In genomic region chr10:63866075-63866746, GRCh38 we compare ENCODE assay signal across 9 cellular contexts.
DNase-seq lines count a peak whose midpoint lies in the region; ATAC-seq, FAIRE-seq and TF ChIP-seq lines count a peak whose summit lies in the region.
"Had no signal": no experiment of that assay in that cellular context is flagged by ENCODE, and none has a peak within 500 bp of the region (broad histone marks: within the 10 kb centered on the region; RNA-seq: fewer than 3 reads in every experiment).

No MANE protein-coding gene starts in this region.

- H3K27me3 Mint-ChIP-seq in HFFc6 (ENCODE audit: insufficient read depth): peaks cover 10% of the 10 kb centered on the region

- peaks cover 13% of the 10 kb centered on the region; the same call in 1 of the 2 replicates for H3K4me1 Mint-ChIP-seq in HFFc6 (ENCODE audit: low read depth)

- POLR2A ChIA-PET in A549 (lab: Yijun Ruan, JAX): no interaction called here

- H3K4me2 ChIP-seq in A549 (peak overlapping the region; percentile 31), Loucy (ENCODE audit: low read depth, low read length, poor library complexity, severe bottlenecking) (peak overlapping the region; percentile 84)

- TF ChIP-seq CTCF in A549 (IDR thresholded peaks at IDR 0.05): peak; percentile 75
- TF ChIP-seq CTCF in GM12865 (IDR thresholded peaks at IDR 0.05; ENCODE audit: insufficient read depth, low read depth, low read length, missing control alignments): peak; percentile 79
- TF ChIP-seq CTCF in HFFc6 (IDR thresholded peaks at IDR 0.05): peak; percentile 88
- TF ChIP-seq CTCF in Loucy (conservative IDR thresholded peaks at IDR 0.05; ENCODE audit: low read length): peak; percentile 85

- H4K20me1 ChIP-seq in Loucy (ENCODE audit: insufficient read depth, low read length, poor library complexity, severe bottlenecking): no peaks in the 10 kb centered on the region

- in situ Hi-C loops in T47D (cut with HindIII; ENCODE audit: low pct_unique_long_range_greater_than_20kb, low sequenced_read_pairs): no loop called here

- no peaks in the 10 kb centered on the region for H3K36me3 ChIP-seq in Loucy (ENCODE audit: insufficient read depth, low read length)

- H3F3A ChIP-seq in Loucy (ENCODE audit: low read depth): no peaks in the 10 kb centered on the region

- TF ChIP-seq EP300 in A549 (IDR thresholded peaks at IDR 0.05): no peak

- no peaks in the 10 kb centered on the region for H3K9me2 ChIP-seq in Loucy (replicated peaks; ENCODE audit: low read depth, low read length)

- no peaks in the 10 kb centered on the region for H3K79me2 ChIP-seq in Loucy (ENCODE audit: insufficient read depth, low read length)

- DNase-seq in A549 (ENCODE audit: low read depth in 1 of 2, low spot score in 1 of 2) (peak; percentile 49 to 71), GM12865 (ENCODE audit: low read depth) (peak; percentile 47), HFFc6 (peak; percentile 54), T1000 (lab: John Stamatoyannopoulos, UW) (peak; percentile 41), T47D (ENCODE audit: low read depth in 1 of 2, low spot score in 1 of 2) (peak; percentile 69 to 78), islet precursor cell (peak; percentile 91)
- peak; percentile 3 to 15 for DNase-seq in stimulated activated CD4-positive, alpha-beta T cell treated with anti-CD3 and anti-CD28 coated beads, Interleukin-15, amount 100 ng/mL, for 48 hours (ENCODE audit: low read depth in 2 of 2)

- no peaks in the 10 kb centered on the region; the same call in 2 of the 3 replicates for H3K4me1 ChIP-seq in A549
- peaks cover 7% of the 10 kb centered on the region for H3K4me1 ChIP-seq in Loucy (ENCODE audit: insufficient read depth, low read length, poor library complexity, severe bottlenecking)

- H3K9ac ChIP-seq in Loucy (ENCODE audit: low read depth, low read length, poor library complexity, severe bottlenecking): peak overlapping the region; percentile 14

- no peak overlapping the region for H3K27ac Mint-ChIP-seq in HFFc6
- H3K27ac Mint-ChIP-seq: stimulated activated naive CD8-positive, alpha-beta T cell treated with anti-CD3 and anti-CD28 coated beads, Interleukin-15, Interleukin-2, amounts not matched to agents 100 ng/mL and 50 ng/mL, for 24 hours had no signal

- peak; percentile 57 to 62 for TF ChIP-seq RAD21 in A549 (conservative IDR thresholded peaks at IDR 0.05 in 1 of 2, IDR thresholded peaks at IDR 0.05 in 1 of 2)

- no peaks in the 10 kb centered on the region for H3K9me3 ChIP-seq in A549
- no peaks in the 10 kb centered on the region for H3K9me3 ChIP-seq in Loucy (ENCODE audit: insufficient read depth, low read depth, low read length)

- H3K27ac ChIP-seq in A549: no peak overlapping the region

- CTCF ChIA-PET in A549 (lab: Yijun Ruan, JAX): interaction anchor here (0.7 to 2.3 kb wide), 24 partner anchors 8 to 1268 kb away, joined by 3 to 12 read pairs (median 4); no protein-coding TSS in a partner anchor

- no peaks in the 10 kb centered on the region for H3K36me3 Mint-ChIP-seq in HFFc6 (ENCODE audit: low read depth)

- no peak overlapping the region for H3K4me3 ChIP-seq in A549
- no peak overlapping the region for H3K4me3 ChIP-seq in GM12865 (ENCODE audit: low read depth, low read length)
- H3K4me3 ChIP-seq in Loucy (ENCODE audit: low read length, poor library complexity, severe bottlenecking): peak overlapping the region; percentile 61

- peak; percentile 88 to 97; a peak in 5 of 6 replicates for ATAC-seq in A549

- peak; percentile 93 for FAIRE-seq in A549 (lab: Jason Lieb, UNC)

- peak overlapping the region; percentile 85 for H2AFZ ChIP-seq in Loucy (ENCODE audit: low read length)

- 13% methylated on average over 16 of the region's 16 CpGs for WGBS in A549 (ENCODE audit: missing lambda C conversion rate)

- TF ChIP-seq POLR2A in A549 (IDR thresholded peaks at IDR 0.05; ENCODE audit: low read length): no peak

- no peaks in the 10 kb centered on the region for H3K9me3 Mint-ChIP-seq in HFFc6
- H3K9me3 Mint-ChIP-seq: stimulated activated naive CD8-positive, alpha-beta T cell treated with anti-CD3 and anti-CD28 coated beads, Interleukin-15, Interleukin-2, amounts not matched to agents 100 ng/mL and 50 ng/mL, for 24 hours had no signal

- no peaks in the 10 kb centered on the region for H3K27me3 ChIP-seq in Loucy (ENCODE audit: insufficient read depth, low read length, poor library complexity, severe bottlenecking)

- H3K4me3 Mint-ChIP-seq in HFFc6: peak overlapping the region; percentile 39; the same call in 1 of the 2 replicates
- H3K4me3 Mint-ChIP-seq: stimulated activated naive CD8-positive, alpha-beta T cell treated with anti-CD3 and anti-CD28 coated beads, Interleukin-15, Interleukin-2, amounts not matched to agents 100 ng/mL and 50 ng/mL, for 24 hours had no signal

TF ChIP-seq in A549, 52 proteins besides CTCF, POLR2A, EP300 and RAD21:
- no peak for TF ChIP-seq HES2 (IDR thresholded peaks at IDR 0.05)
- TF ChIP-seq FOXS1 (CRISPR knock-in tag; IDR thresholded peaks at IDR 0.05): no peak
- TF ChIP-seq RCOR1 (IDR thresholded peaks at IDR 0.05; ENCODE audit: low read depth, low read length): no peak
- no peak for TF ChIP-seq RARB (CRISPR knock-in tag; IDR thresholded peaks at IDR 0.05)
- no peak for TF ChIP-seq EHF (CRISPR knock-in tag; IDR thresholded peaks at IDR 0.05)
- no peak for TF ChIP-seq USF2 (IDR thresholded peaks at IDR 0.05)
- no peak for TF ChIP-seq NFE2L2 (conservative IDR thresholded peaks at IDR 0.05; ENCODE audit: low read length)
- TF ChIP-seq EHMT2 (IDR thresholded peaks at IDR 0.05; ENCODE audit: low read depth): no peak
- TF ChIP-seq SMC3 (IDR thresholded peaks at IDR 0.05): no peak
- no peak for TF ChIP-seq CHD2 (IDR thresholded peaks at IDR 0.05; ENCODE audit: low read length, partially characterized antibody)
- TF ChIP-seq, protein P1, sequence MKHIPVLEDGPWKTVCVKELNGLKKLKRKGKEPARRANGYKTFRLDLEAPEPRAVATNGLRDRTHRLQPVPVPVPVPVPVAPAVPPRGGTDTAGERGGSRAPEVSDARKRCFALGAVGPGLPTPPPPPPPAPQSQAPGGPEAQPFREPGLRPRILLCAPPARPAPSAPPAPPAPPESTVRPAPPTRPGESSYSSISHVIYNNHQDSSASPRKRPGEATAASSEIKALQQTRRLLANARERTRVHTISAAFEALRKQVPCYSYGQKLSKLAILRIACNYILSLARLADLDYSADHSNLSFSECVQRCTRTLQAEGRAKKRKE (CRISPR knock-in tag; IDR thresholded peaks at IDR 0.05; ENCODE audit: low read depth): no peak
- TF ChIP-seq PBX3 (IDR thresholded peaks at IDR 0.05): no peak
- TF ChIP-seq ESRRA (IDR thresholded peaks at IDR 0.05; ENCODE audit: borderline replicate concordance, low read length): no peak
- TF ChIP-seq FOSB (CRISPR knock-in tag; IDR thresholded peaks at IDR 0.05): no peak
- TF ChIP-seq TP53 (CRISPR knock-in tag; IDR thresholded peaks at IDR 0.05): no peak
- no peak for TF ChIP-seq ZC3H11A (IDR thresholded peaks at IDR 0.05)
- no peak for TF ChIP-seq HOXB5 (CRISPR knock-in tag; IDR thresholded peaks at IDR 0.05)
- no peak for TF ChIP-seq RNF2 (IDR thresholded peaks at IDR 0.05; ENCODE audit: borderline replicate concordance, low read depth)
- no peak for TF ChIP-seq ZNF302 (CRISPR knock-in tag; IDR thresholded peaks at IDR 0.05)

Comparison
In these comparisons a context has a peak if more than half of its experiments do, and no peak if none do; other contexts are left out.
1. DNase-seq: peak in every context shown above with its lines; median percentile 91 in islet precursor cell; 74 in T47D; 60 in A549; 54 in HFFc6; 47 in GM12865; 41 in T1000; 9 in stimulated activated CD4-positive, alpha-beta T cell treated with anti-CD3 and anti-CD28 coated beads, Interleukin-15, amount 100 ng/mL, for 48 hours.